Comparison of ENCODE assay signal across 15 cellular contexts in genomic region chr13:19910336-19911072, GRCh38. TPM values are rescaled to one million over a fixed set of nuclear protein-coding genes. Genes with fewer than 3 reads are reported as not detected.
DNase-seq lines count a peak whose midpoint lies in the region; ATAC-seq and TF ChIP-seq lines count a peak whose summit lies in the region.
"Had no signal": no experiment of that assay in that cellular context is flagged by ENCODE, and none has a peak within 500 bp of the region (broad histone marks: within the 10 kb centered on the region; RNA-seq: fewer than 3 reads in every experiment).

No MANE protein-coding gene starts in this region.

- TF ChIP-seq CTCF in HFFc6 (IDR thresholded peaks at IDR 0.05), result no peak

- H3K79me2 ChIP-seq in ACC112 (ENCODE audit: control insufficient read depth, insufficient read depth, low read length, unreplicated experiment), result no peaks in the 10 kb centered on the region

- H3K27ac Mint-ChIP-seq in HFFc6, result no peak overlapping the region
- H3K27ac Mint-ChIP-seq in activated T-cell treated with anti-CD3 and anti-CD28 coated beads, Interleukin-2, amount 50 U/mL, for 72 hours, result no peak overlapping the region
- no peak overlapping the region for H3K27ac Mint-ChIP-seq in activated T-helper 17 cell treated with anti-CD3 and anti-CD28 coated beads, Interleukin-2, amount 50 U/mL, for 72 hours
- H3K27ac Mint-ChIP-seq: activated CD8-positive, alpha-beta memory T cell treated with anti-CD3 and anti-CD28 coated beads, Interleukin-2, amount 10 ng/mL, durations not matched to agents 7 days and 5 days; activated naive CD8-positive, alpha-beta T cell had no signal

- peaks cover 9% of the 10 kb centered on the region for H3K27me3 Mint-ChIP-seq in HFFc6 (ENCODE audit: insufficient read depth)
- H3K27me3 Mint-ChIP-seq in activated T-cell treated with anti-CD3 and anti-CD28 coated beads, Interleukin-2, amount 50 U/mL, for 72 hours (ENCODE audit: low read depth), result no peaks in the 10 kb centered on the region
- no peaks in the 10 kb centered on the region for H3K27me3 Mint-ChIP-seq in activated T-helper 17 cell treated with anti-CD3 and anti-CD28 coated beads, Interleukin-2, amount 50 U/mL, for 72 hours
- H3K27me3 Mint-ChIP-seq: activated CD8-positive, alpha-beta memory T cell treated with anti-CD3 and anti-CD28 coated beads, Interleukin-2, amount 10 ng/mL, durations not matched to agents 7 days and 5 days; activated naive CD8-positive, alpha-beta T cell had no signal

- no peaks in the 10 kb centered on the region for H3K36me3 Mint-ChIP-seq in HFFc6 (ENCODE audit: low read depth)
- H3K36me3 Mint-ChIP-seq in activated T-cell treated with anti-CD3 and anti-CD28 coated beads, Interleukin-2, amount 50 U/mL, for 72 hours (ENCODE audit: insufficient read depth in 2 of 2), result no peaks in the 10 kb centered on the region
- no peaks in the 10 kb centered on the region for H3K36me3 Mint-ChIP-seq in activated T-helper 17 cell treated with anti-CD3 and anti-CD28 coated beads, Interleukin-2, amount 50 U/mL, for 72 hours (ENCODE audit: low read depth)
- H3K36me3 Mint-ChIP-seq: activated CD8-positive, alpha-beta memory T cell treated with anti-CD3 and anti-CD28 coated beads, Interleukin-2, amount 10 ng/mL, durations not matched to agents 7 days and 5 days; activated naive CD8-positive, alpha-beta T cell had no signal

- H2AFZ ChIP-seq in ACC112 (ENCODE audit: low read length, unreplicated experiment), result peak overlapping the region; percentile 48

- H3K4me3 Mint-ChIP-seq in HFFc6, result no peak overlapping the region
- H3K4me3 Mint-ChIP-seq in activated T-cell treated with anti-CD3 and anti-CD28 coated beads, Interleukin-2, amount 50 U/mL, for 72 hours, result no peak overlapping the region
- no peak overlapping the region for H3K4me3 Mint-ChIP-seq in activated T-helper 17 cell treated with anti-CD3 and anti-CD28 coated beads, Interleukin-2, amount 50 U/mL, for 72 hours
- H3K4me3 Mint-ChIP-seq: activated CD8-positive, alpha-beta memory T cell treated with anti-CD3 and anti-CD28 coated beads, Interleukin-2, amount 10 ng/mL, durations not matched to agents 7 days and 5 days; activated naive CD8-positive, alpha-beta T cell had no signal

- no peaks in the 10 kb centered on the region for H3K36me3 ChIP-seq in ACC112 (ENCODE audit: insufficient read depth, low read length)
- H3K36me3 ChIP-seq: gastroesophageal sphincter, pancreas had no signal

- H3K4me1 Mint-ChIP-seq in HFFc6 (ENCODE audit: low read depth), result peaks cover 14% of the 10 kb centered on the region
- no peaks in the 10 kb centered on the region for H3K4me1 Mint-ChIP-seq in activated T-cell treated with anti-CD3 and anti-CD28 coated beads, Interleukin-2, amount 50 U/mL, for 72 hours (ENCODE audit: low read depth)
- H3K4me1 Mint-ChIP-seq in activated T-helper 17 cell treated with anti-CD3 and anti-CD28 coated beads, Interleukin-2, amount 50 U/mL, for 72 hours, result no peaks in the 10 kb centered on the region
- H3K4me1 Mint-ChIP-seq: activated CD8-positive, alpha-beta memory T cell treated with anti-CD3 and anti-CD28 coated beads, Interleukin-2, amount 10 ng/mL, durations not matched to agents 7 days and 5 days had no signal

- ATAC-seq in left colon, result peak; percentile 95
- ATAC-seq in activated T-cell treated with anti-CD3 and anti-CD28 coated beads, Interleukin-2, amount 50 U/mL, for 72 hours (replicated peaks in 1 of 2), result no peak
- no peak for ATAC-seq in GM18873 (IDR thresholded peaks at IDR 0.05; ENCODE audit: low FRiP score, unreplicated experiment)
- ATAC-seq in activated T-helper 17 cell treated with anti-CD3 and anti-CD28 coated beads, Interleukin-2, amount 50 U/mL, for 72 hours (replicated peaks), result no peak
- ATAC-seq: activated CD8-positive, alpha-beta memory T cell treated with anti-CD3 and anti-CD28 coated beads, Interleukin-2, amount 10 ng/mL, durations not matched to agents 7 days and 5 days; gastroesophageal sphincter; left ventricle myocardium superior; Panc1 had no signal

- H3K4me1 ChIP-seq in ACC112 (ENCODE audit: control insufficient read depth, insufficient read depth, low read length, unreplicated experiment), result no peaks in the 10 kb centered on the region
- H3K4me1 ChIP-seq: gastroesophageal sphincter, pancreas had no signal

- H3K9me3 Mint-ChIP-seq in HFFc6, result no peaks in the 10 kb centered on the region
- H3K9me3 Mint-ChIP-seq in activated T-cell treated with anti-CD3 and anti-CD28 coated beads, Interleukin-2, amount 50 U/mL, for 72 hours, result peaks cover 0 to 2% of the 10 kb centered on the region in 2 donors
- H3K9me3 Mint-ChIP-seq in activated T-helper 17 cell treated with anti-CD3 and anti-CD28 coated beads, Interleukin-2, amount 50 U/mL, for 72 hours, result no peaks in the 10 kb centered on the region

- no peak overlapping the region for H3K27ac ChIP-seq in ACC112 (ENCODE audit: low read depth, low read length)
- H3K27ac ChIP-seq: gastroesophageal sphincter, pancreas had no signal

- no peak overlapping the region for H3K4me3 ChIP-seq in ACC112 (ENCODE audit: low read depth, low read length)
- H3K4me3 ChIP-seq: gastroesophageal sphincter, pancreas had no signal

- peak; percentile 46 for DNase-seq in HFFc6
- DNase-seq in astrocyte of the hippocampus (ENCODE audit: low read depth, low spot score), result peak; percentile 42
- DNase-seq in left colon, result peak; percentile 47 to 51
- DNase-seq in activated T-cell treated with anti-CD3 and anti-CD28 coated beads, Interleukin-2, amount 50 U/mL, for 72 hours, result no peak
- no peak for DNase-seq in HuH-7 (ENCODE audit: low spot score)
- DNase-seq: activated CD8-positive, alpha-beta memory T cell treated with anti-CD3 and anti-CD28 coated beads, Interleukin-2, amount 10 ng/mL, durations not matched to agents 7 days and 5 days; left ventricle myocardium superior; NCI-H345; pancreas had no signal

- intact Hi-C loops in left colon (cut with DNase I, micrococcal nuclease), result no loop called here

- H3K27me3 ChIP-seq in ACC112 (ENCODE audit: insufficient read depth, low read length), result no peaks in the 10 kb centered on the region
- H3K27me3 ChIP-seq: gastroesophageal sphincter, pancreas had no signal

RNA-seq across cellular contexts. Expression of gene ZMYM5, which starts 47.1 kb away (rescaled TPM):
- 1 to 10 TPM; 6.8 to 9.3 (median 8.6) TPM for total RNA-seq in HFFc6 (2021; fragmentation: NEBNext Ultra II Directional; extraction: Animal tissue kit (Norgen Biotek cat#: 25700))
- 1 to 10 TPM; 7.8 to 9.5 TPM for total RNA-seq in left colon
- total RNA-seq in activated T-cell treated with anti-CD3 and anti-CD28 coated beads, Interleukin-2, amount 50 U/mL, for 72 hours, result 10 to 100 TPM; 23.6 to 29.0 TPM
- 10 to 100 TPM; 11.6 TPM for total RNA-seq in activated T-helper 17 cell treated with anti-CD3 and anti-CD28 coated beads, Interleukin-2, amount 50 U/mL, for 72 hours

RNA-seq across cellular contexts. Expression of gene ZMYM2, which starts 48.0 kb away (rescaled TPM):
- total RNA-seq in HFFc6 (2021; fragmentation: NEBNext Ultra II Directional; extraction: Animal tissue kit (Norgen Biotek cat#: 25700)), result 10 to 100 TPM; 21.3 to 33.6 (median 28.8) TPM
- 10 to 100 TPM; 69.2 to 70.0 TPM for total RNA-seq in left colon
- total RNA-seq in activated T-cell treated with anti-CD3 and anti-CD28 coated beads, Interleukin-2, amount 50 U/mL, for 72 hours, result 100 to 1,000 TPM in 1 of 2 donors, 10 to 100 TPM in 1; 86.4 to 103 TPM
- total RNA-seq in activated T-helper 17 cell treated with anti-CD3 and anti-CD28 coated beads, Interleukin-2, amount 50 U/mL, for 72 hours, result 100 to 1,000 TPM in 1 of 2 donors, 10 to 100 TPM in 1; 42.4 to 106 TPM

Comparison
In these comparisons a context has a peak if more than half of its experiments do, and no peak if none do; other contexts are left out.
1. DNase-seq: peak in HFFc6 (single experiment), astrocyte of the hippocampus (single experiment) and left colon (2 of 2); none in activated T-cell treated with anti-CD3 and anti-CD28 coated beads, Interleukin-2, amount 50 U/mL, for 72 hours (0 of 2) and HuH-7 (single experiment).